Comparison of ENCODE assay signal across 8 cellular contexts in genomic region chr18:23137093-23137640, GRCh38.
DNase-seq lines count a peak whose midpoint lies in the region; ATAC-seq and TF ChIP-seq lines count a peak whose summit lies in the region.

No MANE protein-coding gene starts in this region.

- H3K27me3 ChIP-seq in duodenal mucosa (ENCODE audit: control insufficient read depth in 1 of 2, insufficient read depth in 2 of 2, low read length in 2 of 2) (peaks cover 0 to 3% of the 10 kb centered on the region in 2 donors), neutrophil (peaks cover 68% of the 10 kb centered on the region)

- H3K4me1 ChIP-seq in duodenal mucosa (ENCODE audit: control insufficient read depth in 1 of 2, insufficient read depth in 2 of 2, low read length in 2 of 2) (peaks cover 47 to 57% of the 10 kb centered on the region in 2 donors), neutrophil (ENCODE audit: control insufficient read depth in 1 of 2, insufficient read depth in 1 of 2, low read depth in 1 of 2, low read length in 1 of 2) (peaks cover 28 to 30% of the 10 kb centered on the region in 2 experiments)

- peak overlapping the region; percentile 54 for H3K4me3 ChIP-seq in NB4 (ENCODE audit: low read depth, low read length)
- peak overlapping the region; percentile 75 to 76 for H3K4me3 ChIP-seq in duodenal mucosa (ENCODE audit: low read depth in 1 of 2, low read length in 2 of 2)
- peak overlapping the region; percentile 55 for H3K4me3 ChIP-seq in neutrophil (ENCODE audit: low read depth in 1 of 2, low read length in 1 of 2)

- no peak for TF ChIP-seq POLR2A in NB4 (IDR thresholded peaks at IDR 0.05; ENCODE audit: extremely low read depth, insufficient read length)

- H3K36me3 ChIP-seq in duodenal mucosa (ENCODE audit: control insufficient read depth in 1 of 2, insufficient read depth in 2 of 2, low read length in 2 of 2) (no peaks in the 10 kb centered on the region), neutrophil (no peaks in the 10 kb centered on the region)

- H3K27ac ChIP-seq in duodenal mucosa (ENCODE audit: low read depth, low read length) (no peak overlapping the region), neutrophil (no peak overlapping the region)

- peak overlapping the region; percentile 58 to 61 for H3K9ac ChIP-seq in duodenal mucosa (ENCODE audit: low read depth in 1 of 2, low read length in 2 of 2)

- no peak for ATAC-seq in GM21619 (IDR thresholded peaks at IDR 0.05; ENCODE audit: unreplicated experiment)
- ATAC-seq in GM18909 (IDR thresholded peaks at IDR 0.05; ENCODE audit: poor library complexity, unreplicated experiment) = no peak

- DNase-seq in EH (ENCODE audit: low read depth) (peak; percentile 20), NB4 (ENCODE audit: low read depth) (peak; percentile 66), medulla oblongata (ENCODE audit: extremely low spot score) (no peak), GDM1 (lab: John Stamatoyannopoulos, UW) (no peak)

- TF ChIP-seq CTCF in NB4 (IDR thresholded peaks at IDR 0.05; ENCODE audit: low read depth, low read length) = no peak
- TF ChIP-seq CTCF in neutrophil (IDR thresholded peaks at IDR 0.05) = no peak

- H3K9me3 ChIP-seq in duodenal mucosa (ENCODE audit: control insufficient read depth in 1 of 2, low read length in 2 of 2) (no peaks in the 10 kb centered on the region), neutrophil (no peaks in the 10 kb centered on the region)

Comparison
In these comparisons a context has a peak if more than half of its experiments do, and no peak if none do; other contexts are left out.
1. DNase-seq: peak in EH (single experiment) and NB4 (single experiment); none in medulla oblongata (single experiment) and GDM1 (single experiment).
2. Peak in every context shown above with its lines, with median percentiles within 50 percentile points of each other: H3K4me3 ChIP-seq.